ENCODE assay signal across 9 cellular contexts in genomic region chr22:19962909-19963806, GRCh38. TPM values are rescaled to one million over a fixed set of nuclear protein-coding genes. Genes with fewer than 3 reads are reported as not detected.
DNase-seq lines count a peak whose midpoint lies in the region; ATAC-seq, FAIRE-seq and TF ChIP-seq lines count a peak whose summit lies in the region.
"Had no signal": no experiment of that assay in that cellular context is flagged by ENCODE, and none has a peak within 500 bp of the region (broad histone marks: within the 10 kb centered on the region; RNA-seq: fewer than 3 reads in every experiment).

No MANE protein-coding gene starts in this region.

- H3K36me3 Mint-ChIP-seq in immature natural killer cell (peaks cover 0 to 5% (median 4%) of the 10 kb centered on the region in 3 donors), endothelial cell (ENCODE audit: low read depth, unreplicated experiment) (peaks cover 4% of the 10 kb centered on the region)

- H3K9ac ChIP-seq in HUES6 (ENCODE audit: low read length) (peak overlapping the region; percentile 30), mucosa of stomach (ENCODE audit: low read length) (peak overlapping the region; percentile 64)

- no peak for ATAC-seq in GM21423 (IDR thresholded peaks at IDR 0.05; ENCODE audit: unreplicated experiment)

- H3K4me1 ChIP-seq in HUES6 (ENCODE audit: control insufficient read depth, insufficient read depth, low read length) (peaks cover 25% of the 10 kb centered on the region), mucosa of stomach (ENCODE audit: control insufficient read depth, insufficient read depth, low read length) (peaks cover 58% of the 10 kb centered on the region)
- H3K4me1 ChIP-seq in effector memory CD4-positive, alpha-beta T cell (ENCODE audit: control insufficient read depth, insufficient read depth, low read length, poor library complexity, severe bottlenecking): no peaks in the 10 kb centered on the region

- TF ChIP-seq CTCF in bronchial epithelial cell (IDR thresholded peaks at IDR 0.05; ENCODE audit: insufficient read depth, low read length, severe bottlenecking): no peak
- no peak for TF ChIP-seq CTCF in endothelial cell (IDR thresholded peaks at IDR 0.05; ENCODE audit: unreplicated experiment)

- H3K9me3 ChIP-seq in HUES6 (ENCODE audit: control insufficient read depth, insufficient read depth, low read depth, low read length) (no peaks in the 10 kb centered on the region), mucosa of stomach (ENCODE audit: control insufficient read depth, low read length) (no peaks in the 10 kb centered on the region)
- H3K9me3 ChIP-seq in effector memory CD4-positive, alpha-beta T cell (ENCODE audit: control insufficient read depth, low read length): no peaks in the 10 kb centered on the region
- H3K9me3 ChIP-seq: tibial artery had no signal

- H3K27me3 Mint-ChIP-seq in immature natural killer cell (ENCODE audit: low read depth in 3 of 3) (peaks cover 0 to 6% (median 4%) of the 10 kb centered on the region in 3 donors), endothelial cell (ENCODE audit: unreplicated experiment) (peaks cover 9% of the 10 kb centered on the region)

- H3K4me3 ChIP-seq in HUES6 (ENCODE audit: low read depth, low read length): peak overlapping the region; percentile 42
- peak overlapping the region; percentile 35 for H3K4me3 ChIP-seq in bronchial epithelial cell (ENCODE audit: low read depth, low read length)
- H3K4me3 ChIP-seq in mucosa of stomach (ENCODE audit: low read length): peak overlapping the region; percentile 51
- no peak overlapping the region for H3K4me3 ChIP-seq in effector memory CD4-positive, alpha-beta T cell (ENCODE audit: insufficient read depth, low read depth, low read length, poor library complexity, severe bottlenecking)
- H3K4me3 ChIP-seq: tibial artery had no signal

- H3K27ac ChIP-seq in HUES6 (ENCODE audit: low read depth, low read length): no peak overlapping the region; the same call in 1 of the 2 replicates
- H3K27ac ChIP-seq in effector memory CD4-positive, alpha-beta T cell (ENCODE audit: insufficient read depth, low read length, poor library complexity, severe bottlenecking): no peak overlapping the region
- H3K27ac ChIP-seq: tibial artery had no signal

- H3K36me3 ChIP-seq in HUES6 (ENCODE audit: control insufficient read depth, insufficient read depth, low read length) (0 out of 2 replicates have a peak, but pooled peaks cover 1% of the 10 kb centered on the region), bronchial epithelial cell (ENCODE audit: control insufficient read depth, insufficient read depth, low read length) (peaks cover 28% of the 10 kb centered on the region), mucosa of stomach (ENCODE audit: control insufficient read depth, insufficient read depth, low read length) (no peaks in the 10 kb centered on the region)
- peaks cover 4% of the 10 kb centered on the region for H3K36me3 ChIP-seq in effector memory CD4-positive, alpha-beta T cell (ENCODE audit: control insufficient read depth, insufficient read depth, low read length)

- H3K27ac Mint-ChIP-seq in immature natural killer cell (no peak overlapping the region), endothelial cell (ENCODE audit: unreplicated experiment) (no peak overlapping the region)

- DNase-seq in COLO668 (lab: John Stamatoyannopoulos, UW; ENCODE audit: unreplicated experiment) (peak; percentile 89), bronchial epithelial cell (ENCODE audit: low read depth) (peak; percentile 90), immature natural killer cell (no peak), endothelial cell (ENCODE audit: low spot score) (no peak)
- DNase-seq in effector memory CD4-positive, alpha-beta T cell: no peak

- H3K4me1 Mint-ChIP-seq in immature natural killer cell (peaks cover 24 to 29% of the 10 kb centered on the region in 2 donors), endothelial cell (ENCODE audit: unreplicated experiment) (peaks cover 11% of the 10 kb centered on the region)

- H3K9me3 Mint-ChIP-seq in immature natural killer cell: no peaks in the 10 kb centered on the region
- H3K9me3 Mint-ChIP-seq in endothelial cell (ENCODE audit: unreplicated experiment): no peaks in the 10 kb centered on the region

- H3K4me3 Mint-ChIP-seq in immature natural killer cell (no peak overlapping the region), endothelial cell (ENCODE audit: unreplicated experiment) (no peak overlapping the region)

- FAIRE-seq in bronchial epithelial cell (lab: Jason Lieb, UNC): no peak

- peaks cover 4% of the 10 kb centered on the region; the same call in 1 of the 2 replicates for H3K27me3 ChIP-seq in HUES6 (ENCODE audit: control insufficient read depth, insufficient read depth, low read length)
- H3K27me3 ChIP-seq in bronchial epithelial cell (ENCODE audit: control insufficient read depth, insufficient read depth, low read length): no peaks in the 10 kb centered on the region
- H3K27me3 ChIP-seq in mucosa of stomach (ENCODE audit: control insufficient read depth, insufficient read depth, low read length): no peaks in the 10 kb centered on the region
- H3K27me3 ChIP-seq in effector memory CD4-positive, alpha-beta T cell (replicated peaks; ENCODE audit: control insufficient read depth, insufficient read depth, low read length, poor library complexity, severe bottlenecking): no peaks in the 10 kb centered on the region
- H3K27me3 ChIP-seq: tibial artery had no signal

RNA-seq across cellular contexts. Expression of gene TXNRD2, which starts 21.5 kb away (rescaled TPM):
- total RNA-seq in bronchial epithelial cell (12.9 and 19.1 TPM in 2 replicates), endothelial cell (ENCODE audit: unreplicated experiment) (23.0 TPM)
- 10 to 100 TPM; 11.0 to 17.1 (median 15.5) TPM for polyA plus RNA-seq in immature natural killer cell

RNA-seq across cellular contexts. Expression of gene COMT, which starts 21.6 kb away (rescaled TPM):
- total RNA-seq in bronchial epithelial cell: 221 and 272 TPM in 2 replicates
- 100 to 1,000 TPM; 130 to 167 (median 155) TPM for polyA plus RNA-seq in immature natural killer cell
- 49.0 TPM for total RNA-seq in endothelial cell (ENCODE audit: unreplicated experiment)

RNA-seq across cellular contexts. Expression of gene ARVCF, which starts 53.5 kb away (rescaled TPM):
- total RNA-seq in bronchial epithelial cell (19.2 and 23.2 TPM in 2 replicates), endothelial cell (ENCODE audit: unreplicated experiment) (67.3 TPM)
- polyA plus RNA-seq in immature natural killer cell: 10 to 100 TPM in 1 of 3 donors, 1 to 10 TPM in 2; 5.3 to 15.9 (median 5.3) TPM

RNA-seq across cellular contexts. Expression of gene TANGO2, which starts 57.8 kb away (rescaled TPM):
- total RNA-seq in bronchial epithelial cell (41.6 and 44.2 TPM in 2 replicates), endothelial cell (ENCODE audit: unreplicated experiment) (15.3 TPM)
- polyA plus RNA-seq in immature natural killer cell: 10 to 100 TPM; 43.3 to 68.6 (median 56.6) TPM

Comparison
In these comparisons a context has a peak if more than half of its experiments do, and no peak if none do; other contexts are left out.
1. DNase-seq: peak in COLO668 (single experiment) and bronchial epithelial cell (single experiment); none in immature natural killer cell (0 of 3), effector memory CD4-positive, alpha-beta T cell (0 of 3) and endothelial cell (single experiment).